8 cellular contexts compared by ENCODE assay signal in genomic region chr1:61077676-61078521, GRCh38. TPM values are rescaled to one million over a fixed set of nuclear protein-coding genes. Genes with fewer than 3 reads are reported as not detected.
DNase-seq lines count a peak whose midpoint lies in the region; ATAC-seq and TF ChIP-seq lines count a peak whose summit lies in the region.

No MANE protein-coding gene starts in this region.

- H3K27me3 ChIP-seq in ascending aorta, result no peaks in the 10 kb centered on the region
- no peaks in the 10 kb centered on the region for H3K27me3 ChIP-seq in right atrium auricular region

- peak; percentile 48 for ATAC-seq in HG02870 (IDR thresholded peaks at IDR 0.05; ENCODE audit: unreplicated experiment)

- H3K9me3 Mint-ChIP-seq in progenitor cell of endocrine pancreas (ENCODE audit: low read depth), result no peaks in the 10 kb centered on the region

- no peaks in the 10 kb centered on the region for H3K36me3 Mint-ChIP-seq in progenitor cell of endocrine pancreas (ENCODE audit: insufficient read depth)

- peak overlapping the region; percentile 89 for H3K4me3 Mint-ChIP-seq in progenitor cell of endocrine pancreas (ENCODE audit: low read depth)

- H3K36me3 ChIP-seq in ascending aorta (no peaks in the 10 kb centered on the region), right atrium auricular region (no peaks in the 10 kb centered on the region)

- H3K27ac ChIP-seq in ascending aorta (peak overlapping the region; percentile 82 to 95), right atrium auricular region (peak overlapping the region; percentile 81 to 98)

- H3K27me3 Mint-ChIP-seq in progenitor cell of endocrine pancreas, result peaks cover 50% of the 10 kb centered on the region

- H3K27ac Mint-ChIP-seq in progenitor cell of endocrine pancreas, result peak overlapping the region; percentile 94

- H3K4me3 ChIP-seq in ascending aorta, result peak overlapping the region; percentile 75 to 95
- H3K4me3 ChIP-seq in right atrium auricular region, result peak overlapping the region; percentile 36 to 67

- H3K4me1 Mint-ChIP-seq in progenitor cell of endocrine pancreas (ENCODE audit: low read depth), result peaks cover 23% of the 10 kb centered on the region

- DNase-seq in GM04503 (ENCODE audit: low read depth) (peak; percentile 100), NCI-H1694 (lab: John Stamatoyannopoulos, UW) (peak; percentile 99), T-helper 1 cell (peak; percentile 80 to 95 (median 85)), ascending aorta (ENCODE audit: low spot score in 2 of 2) (peak; percentile 86 to 96), right atrium auricular region (ENCODE audit: low spot score) (peak; percentile 96), progenitor cell of endocrine pancreas (ENCODE audit: low spot score, unreplicated experiment) (peak; percentile 54), ureter (ENCODE audit: low spot score) (peak; percentile 94)

- intact Hi-C loops in ascending aorta (cut with DNase I), result loop anchor here (1.0 kb wide), 1 partner anchor 23 kb away; no protein-coding TSS in a partner anchor

- H3K9me3 ChIP-seq in ascending aorta, result no peaks in the 10 kb centered on the region
- no peaks in the 10 kb centered on the region for H3K9me3 ChIP-seq in right atrium auricular region

- H3K4me1 ChIP-seq in ascending aorta (peaks cover 8 to 35% of the 10 kb centered on the region in 2 donors), right atrium auricular region (peaks cover 0 to 45% of the 10 kb centered on the region in 2 donors)

- TF ChIP-seq CTCF in ascending aorta (IDR thresholded peaks at IDR 0.05) (no peak), right atrium auricular region (IDR thresholded peaks at IDR 0.05) (no peak), progenitor cell of endocrine pancreas (IDR thresholded peaks at IDR 0.05; ENCODE audit: unreplicated experiment) (no peak)

RNA-seq across cellular contexts. Expression of gene NFIA, which starts 4.5 kb away (rescaled TPM):
- 52.0 TPM for total RNA-seq in ascending aorta
- total RNA-seq in right atrium auricular region, result 10 to 100 TPM; 75.3 to 81.3 TPM
- total RNA-seq in progenitor cell of endocrine pancreas, result 1.2 and 3.9 TPM in 2 replicates
- total RNA-seq in ureter, result 132 TPM

Comparison
In these comparisons a context has a peak if more than half of its experiments do, and no peak if none do; other contexts are left out.
1. Peak in every context shown above with its lines: DNase-seq, ATAC-seq, H3K4me3 ChIP-seq and H3K27ac ChIP-seq.
2. RNA of gene NFIA, which starts 4.5 kb away (total RNA-seq): 132 TPM in ureter (single experiment), 75.3 to 81.3 TPM in right atrium auricular region and 52.0 TPM in ascending aorta (single experiment); 1.2 to 3.9 TPM in progenitor cell of endocrine pancreas; every median in the first group is over 10 times any median in the second.